In genomic region chr2:40028792-40029488, GRCh38 we compare ENCODE assay signal across 11 cellular contexts.
DNase-seq lines count a peak whose midpoint lies in the region; ATAC-seq, FAIRE-seq and TF ChIP-seq lines count a peak whose summit lies in the region.
"Had no signal": no experiment of that assay in that cellular context is flagged by ENCODE, and none has a peak within 500 bp of the region (broad histone marks: within the 10 kb centered on the region; RNA-seq: fewer than 3 reads in every experiment).

No MANE protein-coding gene starts in this region.

- H4K20me1 ChIP-seq in keratinocyte (ENCODE audit: control insufficient read depth, extremely low read depth, insufficient read depth, low read length) = no peaks in the 10 kb centered on the region

- no peaks in the 10 kb centered on the region for H3K9me3 Mint-ChIP-seq in stimulated activated memory B cell treated with anti-CD40 and anti-IgM and Interleukin-4, amounts not matched to agents 10 μg/mL and 1 μg/mL and 100 μg/mL, for 72 hours

- no peak overlapping the region for H3K27ac ChIP-seq in keratinocyte (ENCODE audit: control insufficient read depth, insufficient read depth, low read length)
- H3K27ac ChIP-seq in left lung = peak overlapping the region in 1 of 2 donors; percentile 21
- H3K27ac ChIP-seq: tibial nerve had no signal

- H3K4me3 ChIP-seq in keratinocyte (ENCODE audit: control insufficient read depth in 2 of 3, extremely low read depth in 1 of 3, insufficient read depth in 2 of 3, low read depth in 1 of 3, low read length in 3 of 3) (no peak overlapping the region), left lung (no peak overlapping the region)
- H3K4me3 ChIP-seq: tibial nerve had no signal

- H3K9ac ChIP-seq in keratinocyte (ENCODE audit: control insufficient read depth, extremely low read depth, insufficient read depth, low read length) = no peak overlapping the region

- dilution Hi-C loops in keratinocyte (cut with MboI; ENCODE audit: extremely low pct_ligation_motif_present, low sequenced_read_pairs) = no loop called here

- no peaks in the 10 kb centered on the region for H3K27me3 ChIP-seq in keratinocyte (ENCODE audit: control insufficient read depth, extremely low read depth, insufficient read depth, low read length)
- H3K27me3 ChIP-seq in left lung = no peaks in the 10 kb centered on the region
- H3K27me3 ChIP-seq: tibial nerve had no signal

- TF ChIP-seq CTCF in keratinocyte (optimal IDR thresholded peaks at IDR 0.05 in 1 of 3, IDR thresholded peaks at IDR 0.05 in 1 of 3, conservative IDR thresholded peaks at IDR 0.05 in 1 of 3; ENCODE audit: extremely low read depth in 1 of 3, insufficient read depth in 2 of 3, low read length in 3 of 3) (no peak), left lung (IDR thresholded peaks at IDR 0.05) (no peak)

- no peaks in the 10 kb centered on the region for H3K36me3 Mint-ChIP-seq in stimulated activated memory B cell treated with anti-CD40 and anti-IgM and Interleukin-4, amounts not matched to agents 10 μg/mL and 1 μg/mL and 100 μg/mL, for 72 hours

- no peak overlapping the region for H2AFZ ChIP-seq in keratinocyte (ENCODE audit: control insufficient read depth, low read length)

- H3K4me3 Mint-ChIP-seq in stimulated activated memory B cell treated with anti-CD40 and anti-IgM and Interleukin-4, amounts not matched to agents 10 μg/mL and 1 μg/mL and 100 μg/mL, for 72 hours = no peak overlapping the region
- H3K4me3 Mint-ChIP-seq: activated B cell treated with CpG ODN at 0.5 μM for 24 hours had no signal

- intact Hi-C loops in left lung (cut with DNase I) = no loop called here

- ATAC-seq in GM18907 (IDR thresholded peaks at IDR 0.05; ENCODE audit: unreplicated experiment) = peak; percentile 86
- ATAC-seq in HG02571 (IDR thresholded peaks at IDR 0.05; ENCODE audit: unreplicated experiment) = peak; percentile 75
- peak; percentile 64 for ATAC-seq in HG03457 (IDR thresholded peaks at IDR 0.05; ENCODE audit: unreplicated experiment)
- ATAC-seq in stimulated activated memory B cell treated with anti-CD40 and anti-IgM and Interleukin-4, amounts not matched to agents 10 μg/mL and 1 μg/mL and 100 μg/mL, for 72 hours = no peak
- no peak for ATAC-seq in left lung

- no peaks in the 10 kb centered on the region for H3K4me1 Mint-ChIP-seq in stimulated activated memory B cell treated with anti-CD40 and anti-IgM and Interleukin-4, amounts not matched to agents 10 μg/mL and 1 μg/mL and 100 μg/mL, for 72 hours

- H3K27me3 Mint-ChIP-seq in stimulated activated memory B cell treated with anti-CD40 and anti-IgM and Interleukin-4, amounts not matched to agents 10 μg/mL and 1 μg/mL and 100 μg/mL, for 72 hours = no peaks in the 10 kb centered on the region
- H3K27me3 Mint-ChIP-seq: activated B cell treated with CpG ODN at 0.5 μM for 24 hours had no signal

- no peaks in the 10 kb centered on the region for H3K9me1 ChIP-seq in keratinocyte (ENCODE audit: control insufficient read depth, extremely low read depth, insufficient read depth, low read length)

- no peaks in the 10 kb centered on the region for H3K79me2 ChIP-seq in keratinocyte (ENCODE audit: control insufficient read depth, insufficient read depth, low read length)

- in situ Hi-C loops in KBM-7 (cut with MboI; ENCODE audit: low pct_unique_long_range_greater_than_20kb, low sequenced_read_pairs) = no loop called here

- H3K4me2 ChIP-seq in keratinocyte (ENCODE audit: control insufficient read depth, extremely low read depth, insufficient read depth, low read depth, low read length) = no peak overlapping the region

- no peaks in the 10 kb centered on the region for H3K36me3 ChIP-seq in keratinocyte (ENCODE audit: control insufficient read depth in 2 of 2, extremely low read depth in 1 of 2, insufficient read depth in 2 of 2, low read length in 2 of 2)
- H3K36me3 ChIP-seq in left lung = no peaks in the 10 kb centered on the region
- H3K36me3 ChIP-seq: tibial nerve had no signal

- peak; percentile 78 for FAIRE-seq in keratinocyte (lab: Jason Lieb, UNC)

- no peak overlapping the region for H3K27ac Mint-ChIP-seq in stimulated activated memory B cell treated with anti-CD40 and anti-IgM and Interleukin-4, amounts not matched to agents 10 μg/mL and 1 μg/mL and 100 μg/mL, for 72 hours
- H3K27ac Mint-ChIP-seq: activated B cell treated with CpG ODN at 0.5 μM for 24 hours had no signal

- H3K9me3 ChIP-seq in keratinocyte (ENCODE audit: control insufficient read depth, low read depth, low read length) = no peaks in the 10 kb centered on the region
- peaks cover 0 to under 1% of the 10 kb centered on the region in 2 donors for H3K9me3 ChIP-seq in left lung

- DNase-seq in keratinocyte (ENCODE audit: low read depth, low spot score) = no peak
- no peak for DNase-seq in retina
- no peak for DNase-seq in KBM-7
- no peak for DNase-seq in left lung
- DNase-seq: activated B cell treated with CpG ODN at 0.5 μM for 24 hours; activated effector memory CD4-positive, alpha-beta T cell treated with anti-CD3 and anti-CD28 coated beads, Interleukin-2, amount 50 U/mL, for 16 hours had no signal

- peaks cover 19% of the 10 kb centered on the region for H3K4me1 ChIP-seq in keratinocyte (ENCODE audit: control insufficient read depth, extremely low read depth, insufficient read depth, low read length)
- H3K4me1 ChIP-seq in left lung = no peaks in the 10 kb centered on the region
- H3K4me1 ChIP-seq: tibial nerve had no signal

Comparison
In these comparisons a context has a peak if more than half of its experiments do, and no peak if none do; other contexts are left out.
1. ATAC-seq: peak in GM18907 (single experiment), HG02571 (single experiment) and HG03457 (single experiment); none in stimulated activated memory B cell treated with anti-CD40 and anti-IgM and Interleukin-4, amounts not matched to agents 10 μg/mL and 1 μg/mL and 100 μg/mL, for 72 hours (single experiment) and left lung (single experiment).